In genomic region chr9:126384926-126385325, GRCh38 we compare ENCODE assay signal across 13 cellular contexts. TPM values are rescaled to one million over a fixed set of nuclear protein-coding genes. Genes with fewer than 3 reads are reported as not detected.
DNase-seq lines count a peak whose midpoint lies in the region; ATAC-seq lines count a peak whose summit lies in the region.
"Had no signal": no experiment of that assay in that cellular context is flagged by ENCODE, and none has a peak within 500 bp of the region (broad histone marks: within the 10 kb centered on the region; RNA-seq: fewer than 3 reads in every experiment).

No MANE protein-coding gene starts in this region.

- DNase-seq in left lobe of liver (ENCODE audit: low spot score) (peak; percentile 27), substantia nigra (lab: John Stamatoyannopoulos, UW) (no peak), left ventricle myocardium superior (no peak)
- no peak for DNase-seq in effector CD4-positive, alpha-beta T cell
- DNase-seq: C1 segment of cervical spinal cord; Calu3; CD4-positive, alpha-beta T cell; DMS 273 treated with DMSO at 0.1 percent for 48 hours; HCEC 1CT had no signal

- peak overlapping the region; percentile 79 for H3K27ac ChIP-seq in angular gyrus (ENCODE audit: low read depth, low read length)
- peak overlapping the region; percentile 80 for H3K27ac ChIP-seq in cingulate gyrus (ENCODE audit: low read depth, low read length)
- peak overlapping the region; percentile 71 for H3K27ac ChIP-seq in substantia nigra (ENCODE audit: low read depth, low read length, poor library complexity, severe bottlenecking)

- no peak for ATAC-seq in left lobe of liver
- no peak for ATAC-seq in HG03045 (IDR thresholded peaks at IDR 0.05; ENCODE audit: unreplicated experiment)
- ATAC-seq in left ventricle myocardium superior: no peak

- intact Hi-C loops in left ventricle myocardium superior (cut with micrococcal nuclease): no loop called here

RNA-seq across cellular contexts. Expression of gene MVB12B, which starts 58.3 kb away (rescaled TPM):
- total RNA-seq in left lobe of liver (8.8 TPM), left ventricle myocardium superior (11.8 TPM)
- total RNA-seq: HT-29 had no signal
